ENCODE assay signal across 20 cellular contexts in the genomic region with DNA sequence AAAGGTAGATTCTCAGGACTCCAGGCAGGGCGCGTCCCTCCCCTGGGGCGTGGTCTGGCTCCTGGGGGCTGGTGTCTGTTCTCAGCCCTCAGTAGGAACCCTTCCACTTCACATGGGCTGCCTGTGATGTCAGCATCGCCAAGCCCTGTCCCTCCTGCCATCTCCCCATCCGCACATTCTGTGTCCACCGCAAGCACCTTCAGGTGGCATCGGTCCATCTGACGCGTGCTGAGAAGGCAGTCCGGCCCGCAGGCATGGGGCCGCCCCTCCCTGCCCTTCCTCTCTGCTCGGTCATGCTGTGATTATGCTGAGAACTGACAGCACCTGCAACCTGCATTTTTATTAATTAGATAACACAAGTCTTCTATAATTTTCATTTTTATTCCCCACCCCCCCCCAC. TPM values are rescaled to one million over a fixed set of nuclear protein-coding genes. Genes with fewer than 3 reads are reported as not detected.
DNase-seq lines count a peak whose midpoint lies in the region; ATAC-seq, FAIRE-seq and TF ChIP-seq lines count a peak whose summit lies in the region.
"Had no signal": no experiment of that assay in that cellular context is flagged by ENCODE, and none has a peak within 500 bp of the region (broad histone marks: within the 10 kb centered on the region; RNA-seq: fewer than 3 reads in every experiment).

No MANE protein-coding gene starts in this region.

- no peak overlapping the region for H2BK12ac ChIP-seq in neuronal stem cell (ENCODE audit: low read length)

- H3K4me3 ChIP-seq in A549 = no peak overlapping the region
- H3K4me3 ChIP-seq in neuronal stem cell (ENCODE audit: low read length in 2 of 2) = no peak overlapping the region
- H3K4me3 ChIP-seq: GM23248, HAP-1, SJCRH30 had no signal

- H3K27ac ChIP-seq in A549 (peak overlapping the region; percentile 94 to 99), RWPE1 (peak overlapping the region; percentile 95), neuronal stem cell (replicated peaks; ENCODE audit: low read length) (no peak overlapping the region)
- H3K27ac ChIP-seq: GM23248, SJCRH30 had no signal

- no peak overlapping the region for H2BK120ac ChIP-seq in neuronal stem cell (ENCODE audit: low read depth, low read length)

- in situ Hi-C loops in G401 (cut with HindIII; ENCODE audit: low sequenced_read_pairs) = no loop called here

- peak overlapping the region; percentile 52 for H3K18ac ChIP-seq in neuronal stem cell (ENCODE audit: low read length)

- H3K79me1 ChIP-seq in neuronal stem cell (ENCODE audit: low read depth, low read length) = no peaks in the 10 kb centered on the region

- H3K36me3 ChIP-seq in neuronal stem cell (replicated peaks in 1 of 2; ENCODE audit: control insufficient read depth in 2 of 2, insufficient read depth in 2 of 2, low read length in 2 of 2) = no peaks in the 10 kb centered on the region
- H3K36me3 ChIP-seq: HAP-1, SJCRH30 had no signal

- H3K9ac ChIP-seq in neuronal stem cell (ENCODE audit: low read depth, low read length, poor library complexity) = no peak overlapping the region
- H3K9ac ChIP-seq: GM23248 had no signal

- TF ChIP-seq CTCF in A549 (IDR thresholded peaks at IDR 0.05) (no peak), RWPE1 (conservative IDR thresholded peaks at IDR 0.05; ENCODE audit: low read depth) (no peak)

- no peak overlapping the region for H4K91ac ChIP-seq in neuronal stem cell (ENCODE audit: low read depth, low read length, poor library complexity)

- TF ChIP-seq RAD21 in A549 (conservative IDR thresholded peaks at IDR 0.05 in 1 of 2, IDR thresholded peaks at IDR 0.05 in 1 of 2) = no peak

- DNase-seq in A549 (ENCODE audit: low read depth in 1 of 2, low spot score in 1 of 2) = peak in 1 of 2 experiments; percentile 41
- peak; percentile 16 for DNase-seq in G401 (ENCODE audit: low spot score)
- peak; percentile 17 for DNase-seq in RWPE1 (ENCODE audit: low spot score)
- no peak for DNase-seq in neuronal stem cell (ENCODE audit: low spot score)
- DNase-seq in occipital lobe (lab: John Stamatoyannopoulos, UW) = no peak
- DNase-seq in NCI-H82 (lab: John Stamatoyannopoulos, UW) = no peak
- no peak for DNase-seq in cerebellar nuclear complex (lab: John Stamatoyannopoulos, UW)
- DNase-seq: ACHN, DMS79, GM23248, KG1, NCI-H1436, NCI-H2081 treated with DMSO at 0.1 percent for 48 hours, NCI-H446 treated with DMSO at 0.1 percent for 48 hours, NCI-H69, RPMI8226, SJCRH30 had no signal

- H2BK15ac ChIP-seq in neuronal stem cell (ENCODE audit: low read length) = no peak overlapping the region

- POLR2A ChIA-PET in A549 (lab: Yijun Ruan, JAX) (no interaction called here), RWPE1 (lab: Yijun Ruan, JAX; ENCODE audit: low non-redundant PET) (no interaction called here)

- H3K4me2 ChIP-seq in A549 = peak overlapping the region; percentile 16; the same call in 2 of the 3 replicates
- H3K4me2 ChIP-seq in neuronal stem cell (ENCODE audit: insufficient read depth, low read length, poor library complexity, severe bottlenecking) = no peak overlapping the region

- no peak for TF ChIP-seq POLR2A in A549 (IDR thresholded peaks at IDR 0.05; ENCODE audit: low read length)

- no peak overlapping the region for H3K23ac ChIP-seq in neuronal stem cell (ENCODE audit: low read depth, low read length, poor library complexity)

- TF ChIP-seq EP300 in A549 (IDR thresholded peaks at IDR 0.05) = no peak

- ATAC-seq in A549 (no peak), HG02759 (IDR thresholded peaks at IDR 0.05; ENCODE audit: unreplicated experiment) (no peak)

- H2AK5ac ChIP-seq in neuronal stem cell (ENCODE audit: low read depth, low read length) = peak overlapping the region; percentile 38

- FAIRE-seq in A549 (lab: Jason Lieb, UNC) = no peak
- FAIRE-seq: G401.6 had no signal

- WGBS in A549 (ENCODE audit: missing lambda C conversion rate) = 80% methylated on average over 13 of the region's 13 CpGs
- WGBS in neuronal stem cell (ENCODE audit: extremely low coverage in 2 of 2, insufficient read length in 2 of 2, insufficient replicate concordance in 1 of 2), 2 donors = no CpG with 5 or more reads among the region's 13 CpGs

- H3K27me3 ChIP-seq in neuronal stem cell (ENCODE audit: control insufficient read depth in 3 of 3, insufficient read depth in 3 of 3, low read depth in 1 of 3, low read length in 3 of 3) = peaks cover 0 to 55% (median 2%) of the 10 kb centered on the region in 3 experiments
- H3K27me3 ChIP-seq: SJCRH30 had no signal

- H3K4me1 ChIP-seq in A549 (peaks cover 59% of the 10 kb centered on the region), neuronal stem cell (ENCODE audit: control insufficient read depth in 2 of 2, insufficient read depth in 1 of 2, low read depth in 1 of 2, low read length in 2 of 2) (peaks cover 0 to 6% of the 10 kb centered on the region in 2 donors)
- H3K4me1 ChIP-seq: HAP-1 had no signal

- H3K14ac ChIP-seq in neuronal stem cell (ENCODE audit: low read length) = no peak overlapping the region

- CTCF ChIA-PET in A549 (lab: Yijun Ruan, JAX) = interaction anchor here (0.8 to 1.4 kb wide), 3 partner anchors 9 to 93 kb away, joined by 3 to 5 read pairs (median 3); no protein-coding TSS in a partner anchor
- CTCF ChIA-PET in RWPE1 (lab: Yijun Ruan, JAX) = interaction anchor here (0.6 to 0.7 kb wide), 2 partner anchors 31 to 32 kb away, joined by 3 to 4 read pairs; no protein-coding TSS in a partner anchor

- no peak overlapping the region for H4K8ac ChIP-seq in neuronal stem cell (ENCODE audit: low read depth, low read length)

- no peak overlapping the region for H2BK5ac ChIP-seq in neuronal stem cell (ENCODE audit: low read length)

- H3K9me3 ChIP-seq in A549 (no peaks in the 10 kb centered on the region; the same call in 2 of the 3 replicates), neuronal stem cell (replicated peaks in 1 of 2; ENCODE audit: control insufficient read depth in 2 of 2, insufficient read depth in 1 of 2, low read depth in 1 of 2, low read length in 2 of 2) (no peaks in the 10 kb centered on the region)
- H3K9me3 ChIP-seq: HAP-1, SJCRH30 had no signal

- no peak overlapping the region for H3K4ac ChIP-seq in neuronal stem cell (ENCODE audit: low read length)

- H2AFZ ChIP-seq in neuronal stem cell (ENCODE audit: low read length) = no peak overlapping the region
- H2AFZ ChIP-seq: GM23248 had no signal

TF ChIP-seq in A549, 52 proteins besides CTCF, POLR2A, EP300 and RAD21:
- TF ChIP-seq, protein P1, sequence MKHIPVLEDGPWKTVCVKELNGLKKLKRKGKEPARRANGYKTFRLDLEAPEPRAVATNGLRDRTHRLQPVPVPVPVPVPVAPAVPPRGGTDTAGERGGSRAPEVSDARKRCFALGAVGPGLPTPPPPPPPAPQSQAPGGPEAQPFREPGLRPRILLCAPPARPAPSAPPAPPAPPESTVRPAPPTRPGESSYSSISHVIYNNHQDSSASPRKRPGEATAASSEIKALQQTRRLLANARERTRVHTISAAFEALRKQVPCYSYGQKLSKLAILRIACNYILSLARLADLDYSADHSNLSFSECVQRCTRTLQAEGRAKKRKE (CRISPR knock-in tag; IDR thresholded peaks at IDR 0.05; ENCODE audit: low read depth) = peak; percentile 55; the same call in 1 of the 2 replicates
- TF ChIP-seq HOXB5 (CRISPR knock-in tag; IDR thresholded peaks at IDR 0.05) = no peak

RNA-seq across cellular contexts. Expression of a gene that starts 12.7 kb away (rescaled TPM):
- polyA plus RNA-seq in A549 (2011; rRNA removed) (0.21 and 0.46 TPM in 2 replicates), A549 (2017; fragmentation: RNase III; extraction: RNeasy Plus Mini Kit Qiagen cat#74134 plus additional on column Dnase treatment) (0.26 to 0.49 TPM (median 0.39 TPM) in 3 replicates)
- 0.29 and 0.46 TPM in 2 replicates for polyA plus RNA-seq in A549 (2012; cell fraction: cytosol; rRNA removed)
- polyA plus RNA-seq in A549 (2012; cell fraction: nucleus; rRNA removed) = 0.95 and 1.2 TPM in 2 replicates
- polyA minus RNA-seq in A549 (2011; rRNA and poly(A)+ RNA removed) = 0.62 and 0.68 TPM in 2 replicates
- not detected in 2 replicates for total RNA-seq in G401 (2014; rRNA removed; shearing (Covaris generic))
- 0.03 TPM for polyA plus RNA-seq in neuronal stem cell (2013, experiment 1 of 2)
- polyA plus RNA-seq in neuronal stem cell (2013, experiment 2 of 2) = 0.04 TPM
- total RNA-seq in occipital lobe = under 0.01 TPM
- total RNA-seq: GM23248 had no signal

Comparison
In these comparisons a context has a peak if more than half of its experiments do, and no peak if none do; other contexts are left out.
1. DNase-seq: peak in G401 (single experiment) and RWPE1 (single experiment); none in neuronal stem cell (single experiment), occipital lobe (single experiment), NCI-H82 (single experiment) and cerebellar nuclear complex (0 of 2).